In the genomic region with DNA sequence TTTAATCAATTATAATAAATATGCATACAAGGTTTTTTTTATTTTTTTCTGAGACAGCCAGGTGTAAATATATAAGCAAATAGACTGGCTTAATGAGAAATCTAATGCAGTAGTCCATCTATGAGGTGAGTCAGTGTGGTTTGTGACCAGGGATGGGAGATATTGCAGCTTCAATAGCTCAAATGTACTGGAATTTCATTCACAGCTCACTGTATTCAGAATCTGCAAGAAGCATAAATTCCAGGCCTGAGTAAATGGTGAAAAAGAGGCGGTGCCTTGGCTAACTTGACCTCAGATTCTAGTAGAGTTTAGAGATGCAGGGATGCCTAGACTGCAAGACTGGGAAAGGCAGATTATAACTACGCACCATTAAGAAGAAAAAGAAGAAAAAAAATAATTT, we compare ENCODE assay signal across 13 cellular contexts.
DNase-seq lines count a peak whose midpoint lies in the region; ATAC-seq and TF ChIP-seq lines count a peak whose summit lies in the region.
"Had no signal": no experiment of that assay in that cellular context is flagged by ENCODE, and none has a peak within 500 bp of the region (broad histone marks: within the 10 kb centered on the region; RNA-seq: fewer than 3 reads in every experiment).

No MANE protein-coding gene starts in this region.

- H3K27me3 ChIP-seq in left lung: no peaks in the 10 kb centered on the region
- H3K27me3 ChIP-seq: BE2C had no signal

- no peak for ATAC-seq in left lung
- ATAC-seq: Right ventricle myocardium inferior had no signal

- no peaks in the 10 kb centered on the region for H3K36me3 ChIP-seq in left lung
- H3K36me3 ChIP-seq: BE2C had no signal

- no peaks in the 10 kb centered on the region for H3K9me3 ChIP-seq in left lung
- H3K9me3 ChIP-seq: BE2C, SK-N-SH had no signal

- TF ChIP-seq CTCF in astrocyte of the spinal cord (IDR thresholded peaks at IDR 0.05; ENCODE audit: low read depth, low read length) (no peak), left lung (IDR thresholded peaks at IDR 0.05) (no peak)

- in situ Hi-C loops in astrocyte of the spinal cord (cut with HindIII; ENCODE audit: low sequenced_read_pairs): no loop called here

- H3K4me3 ChIP-seq in astrocyte of the spinal cord (ENCODE audit: low read depth, low read length): no peak overlapping the region
- no peak overlapping the region for H3K4me3 ChIP-seq in left lung

- intact Hi-C loops in left lung (cut with DNase I): no loop called here

- no peaks in the 10 kb centered on the region for H3K4me1 ChIP-seq in left lung
- H3K4me1 ChIP-seq: BE2C had no signal

- H3K27ac ChIP-seq in left lung: no peak overlapping the region

- DNase-seq in NCI-H2029 treated with DMSO at 0.1 percent for 48 hours (lab: John Stamatoyannopoulos, UW) (peak; percentile 49), NCI-H2029 (lab: John Stamatoyannopoulos, UW) (no peak), NCI-H146 (lab: John Stamatoyannopoulos, UW) (peak; percentile 59), NCI-H69 (lab: John Stamatoyannopoulos, UW) (peak; percentile 80), astrocyte of the spinal cord (ENCODE audit: low read depth, low spot score) (peak; percentile 1), left lung (no peak), NCI-H2107 (lab: John Stamatoyannopoulos, UW) (no peak), dermis blood vessel endothelial cell (no peak)
- DNase-seq: BE2C; CD4-positive, CD25-positive, alpha-beta regulatory T cell; KG1; SK-N-SH had no signal

Comparison
In these comparisons a context has a peak if more than half of its experiments do, and no peak if none do; other contexts are left out.
1. DNase-seq: peak in NCI-H2029 treated with DMSO at 0.1 percent for 48 hours (single experiment), NCI-H146 (single experiment), NCI-H69 (single experiment) and astrocyte of the spinal cord (single experiment); none in NCI-H2029 (single experiment), left lung (0 of 2), NCI-H2107 (single experiment) and dermis blood vessel endothelial cell (single experiment).